In genomic region chr4:177460460-177460859, GRCh38 we compare ENCODE assay signal across 24 cellular contexts.
"Had no signal": no experiment of that assay in that cellular context is flagged by ENCODE, and none has a peak within 500 bp of the region (broad histone marks: within the 10 kb centered on the region; RNA-seq: fewer than 3 reads in every experiment).

No MANE protein-coding gene starts in this region.

- H3K27ac ChIP-seq: colonic mucosa, epithelial cell of prostate, esophagus squamous epithelium, gastrocnemius medialis, hepatocyte, left lung, lower lobe of right lung had no signal

- H3K4me3 ChIP-seq: colonic mucosa, esophagus squamous epithelium, gastrocnemius medialis, hepatocyte, left lung, lower lobe of right lung had no signal

- H2AFZ ChIP-seq: hepatocyte had no signal

- H3K27me3 ChIP-seq: colonic mucosa, esophagus squamous epithelium, gastrocnemius medialis, hepatocyte, left lung had no signal

- FAIRE-seq: endometrium, keratinocyte had no signal

- ATAC-seq: effector memory CD8-positive, alpha-beta T cell; esophagus mucosa; gastrocnemius medialis; left cardiac atrium; left lung; left ventricle myocardium superior; lower lobe of right lung; naive thymus-derived CD4-positive, alpha-beta T cell had no signal

- DNase-seq: colonic mucosa; cortex of kidney; effector CD8-positive, alpha-beta T cell; effector memory CD8-positive, alpha-beta T cell; endodermal cell; erythroblast; esophagus squamous epithelium; foreskin fibroblast; gastrocnemius medialis; glutamatergic neuron; head of caudate nucleus; hypothalamus; immature natural killer cell; left cardiac atrium; left lung; left ventricle myocardium superior; lower lobe of right lung; mesenchymal stem cell; naive thymus-derived CD4-positive, alpha-beta T cell had no signal

- H3K36me3 ChIP-seq: colonic mucosa, esophagus squamous epithelium, gastrocnemius medialis, left lung, lower lobe of right lung had no signal

- H3K4me1 ChIP-seq: colonic mucosa, esophagus squamous epithelium, left lung, lower lobe of right lung had no signal

- H3K4me2 ChIP-seq: hepatocyte had no signal

- H3K9me3 ChIP-seq: colonic mucosa, esophagus squamous epithelium, gastrocnemius medialis, left lung, lower lobe of right lung had no signal
